ENCODE assay signal across 1 cellular context in the genomic region with DNA sequence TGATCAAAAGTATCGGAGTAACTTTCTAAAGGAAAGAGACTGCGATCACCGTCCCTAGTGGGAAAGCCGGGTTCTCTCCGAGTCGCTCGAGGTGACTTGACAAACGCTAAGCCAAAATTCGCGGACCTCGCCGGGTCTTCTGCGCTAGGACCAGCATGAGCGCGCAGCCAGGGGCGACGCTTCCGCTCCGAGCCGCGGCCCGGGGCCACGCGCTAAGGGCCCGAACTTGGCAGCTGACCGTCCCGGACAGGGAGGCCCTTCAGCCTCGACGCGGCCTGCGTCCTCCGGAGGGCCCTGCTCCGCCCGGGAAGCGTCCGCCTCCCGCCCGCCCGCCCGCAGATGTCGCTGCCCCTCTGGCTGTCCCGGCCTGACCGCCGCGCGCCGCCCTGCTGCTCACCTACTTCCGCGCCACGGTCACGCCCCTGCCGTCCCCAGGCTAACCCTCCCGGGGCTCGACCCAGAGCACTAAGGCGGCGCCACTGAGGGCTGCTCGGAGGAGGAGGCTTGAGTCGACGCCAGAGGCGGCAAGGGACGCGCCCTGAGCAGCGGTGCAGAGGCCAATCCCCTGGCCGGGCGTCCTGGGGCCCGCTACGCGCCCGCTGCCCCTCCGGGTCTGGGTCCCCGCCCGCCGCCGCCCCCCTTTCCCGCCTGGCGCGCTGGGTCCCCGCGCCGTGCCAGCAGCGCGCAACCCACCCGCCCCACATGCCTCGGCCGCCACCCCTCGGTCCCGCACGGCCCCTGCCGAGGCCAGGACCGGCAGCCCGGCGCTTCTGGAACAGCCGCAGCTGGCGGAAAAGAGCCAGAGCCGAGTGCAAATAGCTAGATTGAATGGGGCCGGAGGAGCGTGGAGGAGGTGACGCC.
TF ChIP-seq lines count a peak whose summit lies in the region.

No MANE protein-coding gene starts in this region.

TF ChIP-seq in GM12878, 131 proteins besides CTCF, POLR2A, EP300 and RAD21 (continued from another document and continues in another):
- TF ChIP-seq, protein P1, sequence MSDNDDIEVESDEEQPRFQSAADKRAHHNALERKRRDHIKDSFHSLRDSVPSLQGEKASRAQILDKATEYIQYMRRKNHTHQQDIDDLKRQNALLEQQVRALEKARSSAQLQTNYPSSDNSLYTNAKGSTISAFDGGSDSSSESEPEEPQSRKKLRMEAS (IDR thresholded peaks at IDR 0.05; ENCODE audit: low read depth, low read length): no peak; the same call in 1 of the 2 replicates
- TF ChIP-seq PAX5 (IDR thresholded peaks at IDR 0.05; ENCODE audit: borderline replicate concordance, low read depth, low read length) (0 out of 2 replicates have a peak, but pooled peaks have one; percentile 46), SMAD5 (IDR thresholded peaks at IDR 0.05; ENCODE audit: low read depth) (peak; percentile 60; the same call in 1 of the 2 replicates), ETV6 (conservative IDR thresholded peaks at IDR 0.05 in 1 of 2, IDR thresholded peaks at IDR 0.05 in 1 of 2; ENCODE audit: borderline replicate concordance in 1 of 2, low read depth in 1 of 2) (peak in 1 of 2 experiments; percentile 34; a peak in 1 of 4 replicates), MYC (IDR thresholded peaks at IDR 0.05; ENCODE audit: insufficient read depth, insufficient read length, insufficient replicate concordance, low read length, severe bottlenecking) (no peak), RELB (IDR thresholded peaks at IDR 0.05; ENCODE audit: low read depth) (no peak; the same call in 1 of the 2 replicates), CREB1 (IDR thresholded peaks at IDR 0.05; ENCODE audit: low read depth) (no peak; the same call in 1 of the 2 replicates), SREBF1 (IDR thresholded peaks at IDR 0.05; ENCODE audit: low read length) (no peak), NR2C2 (IDR thresholded peaks at IDR 0.05; ENCODE audit: borderline replicate concordance, control insufficient read depth, insufficient read length, low read depth) (no peak), SRF (IDR thresholded peaks at IDR 0.05; ENCODE audit: low read depth in 2 of 2, low read length in 2 of 2) (0 out of 4 replicates have a peak, but pooled peaks of 1 of the 2 experiments have one; percentile 25), SMC3 (IDR thresholded peaks at IDR 0.05; ENCODE audit: borderline replicate concordance, low read length) (peak; percentile 21; the same call in 1 of the 2 replicates), ZSCAN29 (IDR thresholded peaks at IDR 0.05) (no peak), SMARCA5 (IDR thresholded peaks at IDR 0.05) (peak; percentile 97), CREM (IDR thresholded peaks at IDR 0.05; ENCODE audit: low read depth) (no peak; the same call in 1 of the 2 replicates), TARDBP (IDR thresholded peaks at IDR 0.05; ENCODE audit: borderline replicate concordance) (no peak), ZNF207 (IDR thresholded peaks at IDR 0.05; ENCODE audit: borderline replicate concordance) (no peak), RCOR1 (conservative IDR thresholded peaks at IDR 0.05; ENCODE audit: low read depth, low read length) (no peak), TCF3 (IDR thresholded peaks at IDR 0.05; ENCODE audit: borderline replicate concordance, insufficient read depth, low read depth, low read length) (0 out of 2 replicates have a peak, but pooled peaks have one; percentile 35), CBX5 (IDR thresholded peaks at IDR 0.05; ENCODE audit: low read depth) (peak; percentile 11; the same call in 1 of the 2 replicates), YY1 (IDR thresholded peaks at IDR 0.05; ENCODE audit: low read depth, low read length) (0 out of 2 replicates have a peak, but pooled peaks have one; percentile 34), MEF2A (IDR thresholded peaks at IDR 0.05; ENCODE audit: insufficient read depth, low read depth, low read length) (peak; percentile 48; the same call in 1 of the 2 replicates), CHD1 (IDR thresholded peaks at IDR 0.05; ENCODE audit: low read depth, low read length) (no peak), BCL3 (IDR thresholded peaks at IDR 0.05; ENCODE audit: borderline replicate concordance, insufficient read depth, low read depth, low read length, poor library complexity, severe bottlenecking) (peak; percentile 31), KDM1A (IDR thresholded peaks at IDR 0.05; ENCODE audit: borderline replicate concordance) (no peak), CHD2 (IDR thresholded peaks at IDR 0.05; ENCODE audit: borderline replicate concordance, low read depth, low read length) (no peak), BCLAF1 (IDR thresholded peaks at IDR 0.05) (0 out of 2 replicates have a peak, but pooled peaks have one; percentile 25), NKRF (conservative IDR thresholded peaks at IDR 0.05) (0 out of 2 replicates have a peak, but pooled peaks have one; percentile 39), RBBP5 (conservative IDR thresholded peaks at IDR 0.05) (no peak), CBX3 (IDR thresholded peaks at IDR 0.05; ENCODE audit: borderline replicate concordance, low read depth) (no peak), IRF4 (IDR thresholded peaks at IDR 0.05; ENCODE audit: low read depth, low read length) (no peak), ZNF217 (IDR thresholded peaks at IDR 0.05) (peak; percentile 69; the same call in 1 of the 2 replicates), BHLHE40 (IDR thresholded peaks at IDR 0.05; ENCODE audit: borderline replicate concordance in 1 of 2, low read depth in 2 of 2, low read length in 1 of 2) (peak in 1 of 2 experiments; percentile 68; a peak in 2 of 4 replicates), MYB (IDR thresholded peaks at IDR 0.05; ENCODE audit: borderline replicate concordance, low read depth, low read length) (no peak), ZBTB4 (CRISPR knock-in tag; IDR thresholded peaks at IDR 0.05) (no peak)
- TF ChIP-seq, protein P2, sequence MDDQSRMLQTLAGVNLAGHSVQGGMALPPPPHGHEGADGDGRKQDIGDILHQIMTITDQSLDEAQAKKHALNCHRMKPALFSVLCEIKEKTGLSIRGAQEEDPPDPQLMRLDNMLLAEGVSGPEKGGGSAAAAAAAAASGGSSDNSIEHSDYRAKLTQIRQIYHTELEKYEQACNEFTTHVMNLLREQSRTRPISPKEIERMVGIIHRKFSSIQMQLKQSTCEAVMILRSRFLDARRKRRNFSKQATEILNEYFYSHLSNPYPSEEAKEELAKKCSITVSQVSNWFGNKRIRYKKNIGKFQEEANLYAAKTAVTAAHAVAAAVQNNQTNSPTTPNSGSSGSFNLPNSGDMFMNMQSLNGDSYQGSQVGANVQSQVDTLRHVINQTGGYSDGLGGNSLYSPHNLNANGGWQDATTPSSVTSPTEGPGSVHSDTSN (IDR thresholded peaks at IDR 0.05; ENCODE audit: insufficient replicate concordance, low read depth, low read length): no peak
- TF ChIP-seq, protein P3, sequence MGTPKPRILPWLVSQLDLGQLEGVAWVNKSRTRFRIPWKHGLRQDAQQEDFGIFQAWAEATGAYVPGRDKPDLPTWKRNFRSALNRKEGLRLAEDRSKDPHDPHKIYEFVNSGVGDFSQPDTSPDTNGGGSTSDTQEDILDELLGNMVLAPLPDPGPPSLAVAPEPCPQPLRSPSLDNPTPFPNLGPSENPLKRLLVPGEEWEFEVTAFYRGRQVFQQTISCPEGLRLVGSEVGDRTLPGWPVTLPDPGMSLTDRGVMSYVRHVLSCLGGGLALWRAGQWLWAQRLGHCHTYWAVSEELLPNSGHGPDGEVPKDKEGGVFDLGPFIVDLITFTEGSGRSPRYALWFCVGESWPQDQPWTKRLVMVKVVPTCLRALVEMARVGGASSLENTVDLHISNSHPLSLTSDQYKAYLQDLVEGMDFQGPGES (IDR thresholded peaks at IDR 0.05): no peak
- TF ChIP-seq, protein P4, sequence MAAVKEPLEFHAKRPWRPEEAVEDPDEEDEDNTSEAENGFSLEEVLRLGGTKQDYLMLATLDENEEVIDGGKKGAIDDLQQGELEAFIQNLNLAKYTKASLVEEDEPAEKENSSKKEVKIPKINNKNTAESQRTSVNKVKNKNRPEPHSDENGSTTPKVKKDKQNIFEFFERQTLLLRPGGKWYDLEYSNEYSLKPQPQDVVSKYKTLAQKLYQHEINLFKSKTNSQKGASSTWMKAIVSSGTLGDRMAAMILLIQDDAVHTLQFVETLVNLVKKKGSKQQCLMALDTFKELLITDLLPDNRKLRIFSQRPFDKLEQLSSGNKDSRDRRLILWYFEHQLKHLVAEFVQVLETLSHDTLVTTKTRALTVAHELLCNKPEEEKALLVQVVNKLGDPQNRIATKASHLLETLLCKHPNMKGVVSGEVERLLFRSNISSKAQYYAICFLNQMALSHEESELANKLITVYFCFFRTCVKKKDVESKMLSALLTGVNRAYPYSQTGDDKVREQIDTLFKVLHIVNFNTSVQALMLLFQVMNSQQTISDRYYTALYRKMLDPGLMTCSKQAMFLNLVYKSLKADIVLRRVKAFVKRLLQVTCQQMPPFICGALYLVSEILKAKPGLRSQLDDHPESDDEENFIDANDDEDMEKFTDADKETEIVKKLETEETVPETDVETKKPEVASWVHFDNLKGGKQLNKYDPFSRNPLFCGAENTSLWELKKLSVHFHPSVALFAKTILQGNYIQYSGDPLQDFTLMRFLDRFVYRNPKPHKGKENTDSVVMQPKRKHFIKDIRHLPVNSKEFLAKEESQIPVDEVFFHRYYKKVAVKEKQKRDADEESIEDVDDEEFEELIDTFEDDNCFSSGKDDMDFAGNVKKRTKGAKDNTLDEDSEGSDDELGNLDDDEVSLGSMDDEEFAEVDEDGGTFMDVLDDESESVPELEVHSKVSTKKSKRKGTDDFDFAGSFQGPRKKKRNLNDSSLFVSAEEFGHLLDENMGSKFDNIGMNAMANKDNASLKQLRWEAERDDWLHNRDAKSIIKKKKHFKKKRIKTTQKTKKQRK (IDR thresholded peaks at IDR 0.05; ENCODE audit: low read depth, low read length): no peak
